Comparison of ENCODE assay signal across 16 cellular contexts in the genomic region with DNA sequence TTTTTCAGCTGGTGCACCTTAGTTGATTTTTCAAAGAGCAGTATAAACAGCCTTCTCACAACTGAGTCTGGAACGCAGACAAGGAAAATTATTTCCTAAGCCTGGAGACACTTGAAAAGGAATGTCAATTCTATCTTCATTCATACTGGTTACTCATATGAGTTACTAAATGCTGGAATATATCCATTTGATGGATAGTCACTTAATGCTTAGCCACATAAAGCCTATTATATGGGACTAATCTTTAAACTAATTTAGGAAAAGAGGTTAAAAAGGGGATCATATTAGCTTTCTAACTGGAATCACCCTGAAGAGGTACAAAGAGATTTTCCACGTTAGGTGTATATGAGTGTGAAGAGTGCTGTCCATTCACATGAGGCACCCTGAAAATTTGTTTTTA. TPM values are rescaled to one million over a fixed set of nuclear protein-coding genes. Genes with fewer than 3 reads are reported as not detected.
"Had no signal": no experiment of that assay in that cellular context is flagged by ENCODE, and none has a peak within 500 bp of the region (broad histone marks: within the 10 kb centered on the region; RNA-seq: fewer than 3 reads in every experiment).

No MANE protein-coding gene starts in this region.

- DNase-seq: activated CD4-positive, alpha-beta T cell treated with anti-CD3 and anti-CD28 coated beads, Interleukin-2, amount 10 ng/mL, durations not matched to agents 7 days and 5 days; activated CD4-positive, CD25-positive, alpha-beta regulatory T cell; activated effector memory CD4-positive, alpha-beta T cell treated with Interleukin-2 at 50 U/mL for 16 hours; activated T-cell treated with anti-CD3 and anti-CD28 coated beads, Interleukin-2, amount 50 U/mL, for 1 hour; anterior cingulate cortex; nucleus accumbens; psoas muscle; right lobe of liver; spleen; stimulated activated CD4-positive, alpha-beta T cell treated with anti-CD3 and anti-CD28 coated beads, Interleukin-1b, Interleukin-23, amount 100 ng/mL, for 48 hours; upper lobe of left lung had no signal

- H3K4me1 ChIP-seq: right lobe of liver had no signal

- H3K27ac ChIP-seq: right lobe of liver had no signal

- FAIRE-seq: frontal cortex had no signal

- ATAC-seq: psoas muscle; right lobe of liver; SK-N-SH treated with all-trans-retinoic acid at 6 μM for 48 hours; stimulated activated memory B cell treated with anti-CD40 and anti-IgM and Interleukin-4, amounts not matched to agents 10 μg/mL and 1 μg/mL and 100 μg/mL, for 72 hours had no signal

- H3K36me3 ChIP-seq: right lobe of liver, spleen, upper lobe of left lung had no signal

- H3K9me3 ChIP-seq: psoas muscle, right lobe of liver, spleen, upper lobe of left lung had no signal

- H3K4me3 ChIP-seq: right lobe of liver, upper lobe of left lung had no signal

RNA-seq across cellular contexts. Expression of a gene that starts 1.7 kb away (rescaled TPM):
- total RNA-seq: frontal cortex had no signal

RNA-seq across cellular contexts. Expression of a gene that starts 11.3 kb away (rescaled TPM):
- total RNA-seq: activated CD4-positive, alpha-beta T cell treated with anti-CD3 and anti-CD28 coated beads, Interleukin-2, amount 10 ng/mL, durations not matched to agents 7 days and 5 days; activated CD8-positive, alpha-beta memory T cell treated with anti-CD3 and anti-CD28 coated beads for 36 hours; frontal cortex had no signal

RNA-seq across cellular contexts. Expression of a gene that starts 15.4 kb away (rescaled TPM):
- total RNA-seq: activated CD4-positive, alpha-beta T cell treated with anti-CD3 and anti-CD28 coated beads, Interleukin-2, amount 10 ng/mL, durations not matched to agents 7 days and 5 days; activated CD8-positive, alpha-beta memory T cell treated with anti-CD3 and anti-CD28 coated beads for 36 hours; frontal cortex; right lobe of liver had no signal
- polyA plus RNA-seq: liver had no signal

RNA-seq across cellular contexts. Expression of a gene that starts 20.2 kb away (rescaled TPM):
- total RNA-seq: activated CD4-positive, alpha-beta T cell treated with anti-CD3 and anti-CD28 coated beads, Interleukin-2, amount 10 ng/mL, durations not matched to agents 7 days and 5 days; activated CD8-positive, alpha-beta memory T cell treated with anti-CD3 and anti-CD28 coated beads for 36 hours; frontal cortex had no signal

RNA-seq across cellular contexts. Expression of a gene that starts 24.3 kb away (rescaled TPM):
- total RNA-seq: activated CD4-positive, alpha-beta T cell treated with anti-CD3 and anti-CD28 coated beads, Interleukin-2, amount 10 ng/mL, durations not matched to agents 7 days and 5 days; activated CD8-positive, alpha-beta memory T cell treated with anti-CD3 and anti-CD28 coated beads for 36 hours; frontal cortex; right lobe of liver had no signal
- polyA plus RNA-seq: liver had no signal
